9 cellular contexts compared by ENCODE assay signal in the genomic region with DNA sequence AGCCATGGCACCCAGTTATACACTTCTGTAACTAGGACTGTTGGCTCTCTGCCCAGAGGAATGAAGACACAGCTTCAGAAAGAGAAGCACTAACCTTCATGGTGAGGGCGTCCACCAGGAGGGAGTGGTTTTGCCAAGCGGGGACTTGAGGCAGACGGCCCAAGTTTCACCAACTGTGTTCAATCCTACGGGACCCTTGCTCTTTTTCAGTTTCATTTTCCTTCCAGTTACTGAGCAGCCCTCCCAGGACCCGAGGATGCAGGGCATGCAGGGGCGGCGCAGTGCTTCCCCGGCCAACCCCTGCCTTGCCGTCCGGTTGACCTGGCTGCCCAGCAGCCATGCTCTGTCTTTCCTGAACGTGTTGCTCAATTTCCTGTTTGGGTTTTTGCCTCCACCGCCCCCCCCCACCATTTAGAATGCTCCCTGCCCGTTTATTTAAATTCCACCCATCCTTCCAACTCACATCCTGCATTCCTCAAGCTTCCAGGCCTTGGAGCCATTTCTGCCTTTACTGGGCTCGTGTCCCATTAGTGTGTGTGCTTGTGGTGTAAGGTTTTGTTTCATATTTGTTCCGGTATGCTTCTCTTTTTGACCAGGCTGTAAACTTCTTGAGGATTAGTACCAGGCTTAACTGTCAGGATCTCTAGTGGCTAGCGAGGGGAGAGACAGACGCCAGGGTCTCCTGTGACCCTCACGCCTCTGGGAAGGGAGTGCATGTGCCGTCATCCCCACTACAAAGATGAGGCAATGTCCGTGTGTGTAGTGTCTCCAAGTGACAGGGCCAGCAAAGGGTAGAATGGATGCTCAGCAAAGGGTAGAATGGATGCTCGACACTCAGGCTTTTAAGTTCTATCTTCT. TPM values are rescaled to one million over a fixed set of nuclear protein-coding genes. Genes with fewer than 3 reads are reported as not detected.
DNase-seq lines count a peak whose midpoint lies in the region; ATAC-seq, FAIRE-seq and TF ChIP-seq lines count a peak whose summit lies in the region.
"Had no signal": no experiment of that assay in that cellular context is flagged by ENCODE, and none has a peak within 500 bp of the region (broad histone marks: within the 10 kb centered on the region; RNA-seq: fewer than 3 reads in every experiment).

No MANE protein-coding gene starts in this region.

- TF ChIP-seq EP300 in GM12878 (IDR thresholded peaks at IDR 0.05; ENCODE audit: borderline replicate concordance in 1 of 2, control insufficient read depth in 1 of 2, low read depth in 2 of 2, low read length in 2 of 2), result no peak

- no peaks in the 10 kb centered on the region for H3K27me3 Mint-ChIP-seq in stimulated activated memory B cell treated with anti-CD40 and anti-IgM and Interleukin-4, amounts not matched to agents 10 μg/mL and 1 μg/mL and 100 μg/mL, for 72 hours

- peak overlapping the region; percentile 22 for H3K4me3 ChIP-seq in HFF-Myc (replicated peaks; ENCODE audit: low read depth, low read length)
- no peak overlapping the region for H3K4me3 ChIP-seq in GM12878

- no TSS peak for BruUV-seq in GM12878 (replicated peaks; lab: Mats Ljungman, UMichigan)

- no peak overlapping the region for H2AFZ ChIP-seq in GM12878 (ENCODE audit: control insufficient read depth, low read depth, low read length)

- H3K27ac Mint-ChIP-seq in stimulated activated memory B cell treated with anti-CD40 and anti-IgM and Interleukin-4, amounts not matched to agents 10 μg/mL and 1 μg/mL and 100 μg/mL, for 72 hours, result no peak overlapping the region

- H4K20me1 ChIP-seq in GM12878 (ENCODE audit: control insufficient read depth, insufficient read depth), result no peaks in the 10 kb centered on the region

- no peaks in the 10 kb centered on the region for H3K27me3 ChIP-seq in GM12878 (replicated peaks in 1 of 2; ENCODE audit: control insufficient read depth in 2 of 2, insufficient read depth in 2 of 2, low read length in 1 of 2)

- H3K36me3 ChIP-seq in GM12878 (ENCODE audit: control insufficient read depth in 2 of 2, insufficient read depth in 2 of 2, low read length in 1 of 2), result no peaks in the 10 kb centered on the region

- in situ Hi-C loops in GM12878 (cut with MboI), result no loop called here
- in situ Hi-C loops in GM13976 (cut with MboI; ENCODE audit: low sequenced_read_pairs, unreplicated experiment), result no loop called here

- intact Hi-C loops in GM12878 (cut with micrococcal nuclease; ENCODE audit: unreplicated experiment), result no loop called here

- 0 out of 2 replicates have a peak, but pooled peaks have one; percentile 26 for TF ChIP-seq POLR2A in GM12878 (IDR thresholded peaks at IDR 0.05; ENCODE audit: low read depth, low read length)

- TF ChIP-seq CTCF in HFF-Myc (IDR thresholded peaks at IDR 0.05; ENCODE audit: low read depth, low read length, missing control alignments) (no peak), GM12878 (IDR thresholded peaks at IDR 0.05 in 2 of 3, conservative IDR thresholded peaks at IDR 0.05 in 1 of 3; ENCODE audit: control insufficient read depth in 2 of 3, extremely low read depth in 1 of 3, insufficient read depth in 1 of 3, low read depth in 3 of 3, low read length in 3 of 3) (no peak), GM13976 (IDR thresholded peaks at IDR 0.05; ENCODE audit: borderline replicate concordance, control extremely low read depth, extremely low read depth, insufficient read depth, missing control alignments) (no peak)

- SMC1A ChIA-PET in GM12878 (lab: Charles Lee; ENCODE audit: uncharacterized antibody, unreplicated experiment), result interaction anchor here (0.6 kb wide), 1 partner anchor 561 kb away, joined by 3 read pairs; no protein-coding TSS in a partner anchor

- peak; percentile 78 for DNase-seq in HFF-Myc (ENCODE audit: extremely low read depth, low read depth)
- DNase-seq in GM12878 (ENCODE audit: low read depth, low spot score), result no peak
- peak; percentile 76 for DNase-seq in islet precursor cell
- no peak for DNase-seq in central memory CD4-positive, alpha-beta T cell
- no peak for DNase-seq in stimulated activated CD4-positive, alpha-beta T cell treated with anti-CD3 and anti-CD28 coated beads, Interleukin-2, amount 100 ng/mL, for 48 hours
- DNase-seq in GM13976 (ENCODE audit: low spot score), result no peak

- no peak for TF ChIP-seq RAD21 in GM12878 (IDR thresholded peaks at IDR 0.05; ENCODE audit: insufficient read depth, low read depth, low read length)

- H3K9ac ChIP-seq in GM12878 (ENCODE audit: control insufficient read depth, insufficient read depth, low read length), result no peak overlapping the region

- H3K4me3 Mint-ChIP-seq in stimulated activated memory B cell treated with anti-CD40 and anti-IgM and Interleukin-4, amounts not matched to agents 10 μg/mL and 1 μg/mL and 100 μg/mL, for 72 hours, result peak overlapping the region; percentile 61

- H3K4me2 ChIP-seq in GM12878 (ENCODE audit: control insufficient read depth, insufficient read depth), result peak overlapping the region; percentile 20; the same call in 1 of the 2 replicates

- POLR2A ChIA-PET in GM12878 (lab: Charles Lee), result no interaction called here

- no peak for ATAC-seq in GM12878
- ATAC-seq in stimulated activated memory B cell treated with anti-CD40 and anti-IgM and Interleukin-4, amounts not matched to agents 10 μg/mL and 1 μg/mL and 100 μg/mL, for 72 hours, result no peak
- ATAC-seq in GM21619 (IDR thresholded peaks at IDR 0.05; ENCODE audit: unreplicated experiment), result no peak

- no peak overlapping the region for H3K27ac ChIP-seq in GM12878 (ENCODE audit: control insufficient read depth, insufficient read depth)

- WGBS in GM12878 (ENCODE audit: insufficient coverage, insufficient replicate concordance, low lambda C conversion rate, missing lambda C conversion rate), result 66% methylated on average over 21 of the region's 21 CpGs

- RAD21 ChIA-PET in GM12878 (lab: Charles Lee; ENCODE audit: unreplicated experiment), result interaction anchor here (0.5 to 1.5 kb wide), 3 partner anchors 9 to 450 kb away, joined by 3 to 5 read pairs (median 3); no protein-coding TSS in a partner anchor

- no peaks in the 10 kb centered on the region for H3K4me1 ChIP-seq in GM12878 (ENCODE audit: control insufficient read depth, insufficient read depth, low read length)

- peaks cover 10% of the 10 kb centered on the region for H3K36me3 Mint-ChIP-seq in stimulated activated memory B cell treated with anti-CD40 and anti-IgM and Interleukin-4, amounts not matched to agents 10 μg/mL and 1 μg/mL and 100 μg/mL, for 72 hours
- H3K36me3 Mint-ChIP-seq: activated naive CD4-positive, alpha-beta T cell treated with anti-CD3 and anti-CD28 coated beads, Interleukin-2, amount 50 U/mL, for 72 hours had no signal

- no peaks in the 10 kb centered on the region for H3K79me2 ChIP-seq in GM12878 (ENCODE audit: control insufficient read depth, insufficient read depth, low read length)

- no peak for FAIRE-seq in GM12878 (lab: Jason Lieb, UNC)

- H3K9me3 ChIP-seq in GM12878 (replicated peaks; ENCODE audit: control insufficient read depth, insufficient read depth, low read length), result no peaks in the 10 kb centered on the region

- CTCF ChIA-PET in GM12878 (lab: Yijun Ruan, JAX), result interaction anchor here (1.3 kb wide), 1 partner anchor 15 kb away, joined by 3 read pairs; no protein-coding TSS in a partner anchor

- H3K9me3 Mint-ChIP-seq in stimulated activated memory B cell treated with anti-CD40 and anti-IgM and Interleukin-4, amounts not matched to agents 10 μg/mL and 1 μg/mL and 100 μg/mL, for 72 hours, result no peaks in the 10 kb centered on the region
- H3K9me3 Mint-ChIP-seq: activated naive CD4-positive, alpha-beta T cell treated with anti-CD3 and anti-CD28 coated beads, Interleukin-2, amount 50 U/mL, for 72 hours had no signal

- peaks cover 11% of the 10 kb centered on the region for H3K4me1 Mint-ChIP-seq in stimulated activated memory B cell treated with anti-CD40 and anti-IgM and Interleukin-4, amounts not matched to agents 10 μg/mL and 1 μg/mL and 100 μg/mL, for 72 hours

RNA-seq across cellular contexts. Expression of a gene that starts 31.6 kb away (rescaled TPM):
- total RNA-seq in GM12878 (2013; cell fraction: nucleolus; rRNA removed), result 16.9 and 18.2 TPM in 2 replicates
- 14.7 and 15.2 TPM in 2 replicates for total RNA-seq in GM12878 (2014; rRNA removed)
- total RNA-seq in GM12878 (2014; rRNA removed; fragmentation: Illumina TruSeq; extraction: Trizol), result 6.5 and 7.7 TPM in 2 replicates
- total RNA-seq in GM12878 (2021), result 9.9 and 12.1 TPM in 2 replicates
- 4.5 TPM for polyA plus RNA-seq in GM12878 (2011; ENCODE audit: low read depth)
- 6.5 and 12.0 TPM in 2 replicates for polyA plus RNA-seq in GM12878 (2011; rRNA removed)
- 14.3 and 16.3 TPM in 2 replicates for polyA plus RNA-seq in GM12878 (2011; cell fraction: cytosol; rRNA removed)
- 14.8 and 16.5 TPM in 2 replicates for polyA plus RNA-seq in GM12878 (2011; cell fraction: nucleus; rRNA removed)
- 8.6 and 11.8 TPM in 2 replicates for polyA plus RNA-seq in GM12878 (2012)
- 7.8 and 9.8 TPM in 2 replicates for polyA plus RNA-seq in GM12878 (2014; fragmentation: Illumina TruSeq; extraction: Trizol)
- polyA plus RNA-seq in GM12878 (2014; fragmentation: Nextera tagmentation; extraction: Ambion mirVana), result 1 to 10 TPM; 2.0 to 4.2 TPM
- polyA plus RNA-seq in GM12878 (2014; rRNA removed), result 13.3 and 14.8 TPM in 2 replicates
- 10 to 100 TPM; 13.8 to 14.6 TPM for polyA plus RNA-seq in GM12878 (2016; fragmentation: Nextera tagmentation; extraction: Ambion mirVana)
- 5.0 and 8.7 TPM in 2 replicates for polyA minus RNA-seq in GM12878 (2011; rRNA and poly(A)+ RNA removed)
- polyA minus RNA-seq in GM12878 (2011; cell fraction: cytosol; rRNA and poly(A)+ RNA removed), result 2.7 and 4.3 TPM in 2 replicates
- 1.9 and 4.3 TPM in 2 replicates for polyA minus RNA-seq in GM12878 (2011; cell fraction: nucleus; rRNA and poly(A)+ RNA removed)

RNA-seq across cellular contexts. Expression of a gene that starts 55.7 kb away (rescaled TPM):
- 158 and 181 TPM in 2 replicates for total RNA-seq in GM12878 (2013; cell fraction: nucleolus; rRNA removed)
- total RNA-seq in GM12878 (2014; rRNA removed) (45.1 and 51.9 TPM in 2 replicates), GM12878 (2014; rRNA removed; fragmentation: Illumina TruSeq; extraction: Trizol) (54.6 and 60.9 TPM in 2 replicates), GM12878 (2021) (58.7 and 66.8 TPM in 2 replicates)
- 33.1 TPM for polyA plus RNA-seq in GM12878 (2011; ENCODE audit: low read depth)
- polyA plus RNA-seq in GM12878 (2011; rRNA removed) (40.6 and 49.2 TPM in 2 replicates), GM12878 (2014; fragmentation: Illumina TruSeq; extraction: Trizol) (34.4 and 37.9 TPM in 2 replicates), GM12878 (2014; fragmentation: Nextera tagmentation; extraction: Ambion mirVana) (10 to 100 TPM in 1 of 2 experiments, 1 to 10 TPM in 1; 6.1 to 19.0 TPM), GM12878 (2014; rRNA removed) (42.0 and 44.4 TPM in 2 replicates), GM12878 (2016; fragmentation: Nextera tagmentation; extraction: Ambion mirVana) (10 to 100 TPM; 67.4 to 67.6 TPM)
- 47.8 and 53.8 TPM in 2 replicates for polyA plus RNA-seq in GM12878 (2011; cell fraction: cytosol; rRNA removed)
- polyA plus RNA-seq in GM12878 (2011; cell fraction: nucleus; rRNA removed), result 93.4 and 100.0 TPM in 2 replicates
- 39.6 and 40.3 TPM in 2 replicates for polyA plus RNA-seq in GM12878 (2012)
- polyA minus RNA-seq in GM12878 (2011; rRNA and poly(A)+ RNA removed), result 110 and 113 TPM in 2 replicates
- 22.3 and 33.1 TPM in 2 replicates for polyA minus RNA-seq in GM12878 (2011; cell fraction: cytosol; rRNA and poly(A)+ RNA removed)
- polyA minus RNA-seq in GM12878 (2011; cell fraction: nucleus; rRNA and poly(A)+ RNA removed), result 38.8 and 57.9 TPM in 2 replicates

RNA-seq across cellular contexts. Expression of a gene that starts 56.1 kb away (rescaled TPM):
- 37.5 and 42.1 TPM in 2 replicates for total RNA-seq in GM12878 (2013; cell fraction: nucleolus; rRNA removed)
- 10.5 and 11.2 TPM in 2 replicates for total RNA-seq in GM12878 (2014; rRNA removed)
- total RNA-seq in GM12878 (2014; rRNA removed; fragmentation: Illumina TruSeq; extraction: Trizol), result 3.5 and 4.6 TPM in 2 replicates
- total RNA-seq in GM12878 (2021), result 9.0 and 9.5 TPM in 2 replicates
- 3.3 TPM for polyA plus RNA-seq in GM12878 (2011; ENCODE audit: low read depth)
- 8.7 and 13.6 TPM in 2 replicates for polyA plus RNA-seq in GM12878 (2011; rRNA removed)
- polyA plus RNA-seq in GM12878 (2011; cell fraction: cytosol; rRNA removed), result 10.6 and 15.0 TPM in 2 replicates
- polyA plus RNA-seq in GM12878 (2011; cell fraction: nucleus; rRNA removed), result 27.7 and 29.6 TPM in 2 replicates
- polyA plus RNA-seq in GM12878 (2012), result 5.7 and 6.1 TPM in 2 replicates
- polyA plus RNA-seq in GM12878 (2014; fragmentation: Illumina TruSeq; extraction: Trizol), result 4.3 and 5.2 TPM in 2 replicates
- polyA plus RNA-seq in GM12878 (2014; fragmentation: Nextera tagmentation; extraction: Ambion mirVana), result 1 to 10 TPM; 1.4 to 2.9 TPM
- 7.9 and 9.3 TPM in 2 replicates for polyA plus RNA-seq in GM12878 (2014; rRNA removed)
- 1 to 10 TPM in 1 of 2 experiments, under 1 TPM in 1; 0.57 to 4.2 TPM for polyA plus RNA-seq in GM12878 (2016; fragmentation: Nextera tagmentation; extraction: Ambion mirVana)
- 24.7 and 29.2 TPM in 2 replicates for polyA minus RNA-seq in GM12878 (2011; rRNA and poly(A)+ RNA removed)
- 4.0 and 6.1 TPM in 2 replicates for polyA minus RNA-seq in GM12878 (2011; cell fraction: cytosol; rRNA and poly(A)+ RNA removed)
- polyA minus RNA-seq in GM12878 (2011; cell fraction: nucleus; rRNA and poly(A)+ RNA removed), result 13.4 and 22.9 TPM in 2 replicates

Comparison
In these comparisons a context has a peak if more than half of its experiments do, and no peak if none do; other contexts are left out.
1. DNase-seq: peak in HFF-Myc (single experiment) and islet precursor cell (single experiment); none in GM12878 (single experiment), central memory CD4-positive, alpha-beta T cell (single experiment), stimulated activated CD4-positive, alpha-beta T cell treated with anti-CD3 and anti-CD28 coated beads, Interleukin-2, amount 100 ng/mL, for 48 hours (0 of 2) and GM13976 (single experiment).